Comparison of ENCODE assay signal across 10 cellular contexts in the genomic region with DNA sequence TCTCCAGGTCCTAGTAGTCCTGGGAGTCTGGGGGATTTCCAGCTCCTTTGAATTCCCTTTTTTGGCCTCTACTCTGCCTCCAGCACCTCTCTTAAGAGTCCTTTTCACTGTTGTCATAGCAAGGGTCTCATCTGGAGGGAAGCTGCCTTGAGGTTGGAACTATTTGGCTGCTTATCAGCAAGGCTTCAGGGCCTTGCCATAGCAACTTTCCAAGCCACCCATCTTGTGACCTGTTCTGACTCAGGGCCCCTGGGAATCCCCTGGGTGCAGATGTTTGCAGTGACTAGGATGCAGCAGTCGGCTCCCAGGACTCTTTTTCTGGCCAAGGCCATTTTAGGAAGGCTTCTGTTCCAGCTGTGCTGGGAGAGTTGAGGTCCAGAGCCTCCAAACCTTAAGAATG. TPM values are rescaled to one million over a fixed set of nuclear protein-coding genes. Genes with fewer than 3 reads are reported as not detected.
A peak's percentile ranks its signal among the peaks of the same experiment; 100 is the strongest.
DNase-seq lines count a peak whose midpoint lies in the region; ATAC-seq and TF ChIP-seq lines count a peak whose summit lies in the region.
"Had no signal": no experiment of that assay in that cellular context is flagged by ENCODE, and none has a peak within 500 bp of the region (broad histone marks: within the 10 kb centered on the region; RNA-seq: fewer than 3 reads in every experiment).

No MANE protein-coding gene starts in this region.

- no peak overlapping the region for H3K4me3 ChIP-seq in coronary artery

- no peak for ATAC-seq in HG02571 (IDR thresholded peaks at IDR 0.05; ENCODE audit: unreplicated experiment)

- H3K27ac ChIP-seq in coronary artery: peak overlapping the region; percentile 73 to 81
- H3K27ac ChIP-seq: HL-60 had no signal

- DNase-seq in ELF-1 (ENCODE audit: low read depth, low spot score) (peak; percentile 34), HUDEP-2 (lab: John Stamatoyannopoulos, UW; ENCODE audit: unreplicated experiment in 76 of 76) (peak in 46 of 76 experiments; percentile 5 to 66 (median 36)), coronary artery (ENCODE audit: low spot score) (peak; percentile 85), renal cortical epithelial cell (ENCODE audit: low read depth) (peak; percentile 70), occipital lobe (lab: John Stamatoyannopoulos, UW) (no peak), NCI-H510A (lab: John Stamatoyannopoulos, UW) (no peak), NCI-H345 (lab: John Stamatoyannopoulos, UW) (no peak)
- DNase-seq: SIG-M5 had no signal

- TF ChIP-seq CTCF in coronary artery (IDR thresholded peaks at IDR 0.05): no peak

RNA-seq across cellular contexts. Expression of a gene that starts 12.4 kb away (rescaled TPM):
- total RNA-seq in renal cortical epithelial cell (29.0 and 34.4 TPM in 2 replicates), occipital lobe (19.8 TPM)

RNA-seq across cellular contexts. Expression of a gene that starts 56.8 kb away (rescaled TPM):
- 5.9 and 10.0 TPM in 2 replicates for total RNA-seq in renal cortical epithelial cell
- total RNA-seq in occipital lobe: 1.7 TPM

Comparison
In these comparisons a context has a peak if more than half of its experiments do, and no peak if none do; other contexts are left out.
1. DNase-seq: peak in ELF-1 (single experiment), HUDEP-2 (46 of 76), coronary artery (single experiment) and renal cortical epithelial cell (single experiment); none in occipital lobe (single experiment), NCI-H510A (single experiment) and NCI-H345 (single experiment).